Comparison of ENCODE assay signal across 8 cellular contexts in the genomic region with DNA sequence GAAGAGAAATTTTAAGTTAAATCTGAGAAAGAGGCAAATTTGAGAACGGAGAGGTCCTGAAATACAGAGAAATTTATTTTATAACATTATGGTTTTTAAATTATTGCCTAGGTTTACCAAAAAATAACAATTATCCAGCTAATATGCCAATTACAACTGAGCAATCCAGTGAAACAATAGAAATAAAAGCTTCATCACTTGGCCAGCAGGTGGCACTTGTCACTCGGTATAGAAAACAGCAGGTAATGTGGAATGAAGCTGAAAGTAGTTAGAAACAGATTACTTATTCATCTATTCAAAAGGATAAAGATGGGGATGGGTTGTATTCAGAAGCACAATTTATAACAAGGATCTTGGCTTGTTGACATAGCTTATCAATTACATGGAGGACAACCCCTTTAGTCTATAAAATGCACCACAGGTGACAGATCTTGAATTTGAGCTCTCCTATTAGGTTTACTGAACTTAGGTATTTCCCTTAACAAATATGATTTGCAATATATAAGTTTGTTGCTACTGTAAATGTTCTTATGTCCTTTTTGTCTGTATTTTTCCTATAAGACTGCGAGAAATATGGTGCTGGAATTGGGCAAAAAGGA.
DNase-seq lines count a peak whose midpoint lies in the region; ATAC-seq and TF ChIP-seq lines count a peak whose summit lies in the region.

No MANE protein-coding gene starts in this region.

- 12% methylated on average over 3 of the region's 3 CpGs for WGBS in right lobe of liver (ENCODE audit: insufficient coverage, low coverage, low lambda C conversion rate, missing lambda C conversion rate)

- no peak overlapping the region for H3K4me3 ChIP-seq in right lobe of liver

- H3K36me3 ChIP-seq in right lobe of liver, result no peaks in the 10 kb centered on the region

- peak; percentile 53 for DNase-seq in SIG-M5 treated with dmso at 0.1 percent for 504 hours (lab: John Stamatoyannopoulos, UW; ENCODE audit: unreplicated experiment)
- DNase-seq in SIG-M5 (lab: John Stamatoyannopoulos, UW), result no peak
- peak; percentile 27 to 67 for DNase-seq in Kasumi-1 (lab: John Stamatoyannopoulos, UW)
- peak; percentile 44 for DNase-seq in SKM-1 treated with dmso at 0.1 percent for 144 hours (lab: John Stamatoyannopoulos, UW; ENCODE audit: unreplicated experiment)
- peak; percentile 30 for DNase-seq in cerebellum (ENCODE audit: low spot score)
- peak in 1 of 3 donors; percentile 31 for DNase-seq in right lobe of liver
- DNase-seq in stimulated activated naive CD4-positive, alpha-beta T cell treated with Interleukin-2 at 50 U/mL for 16 hours (lab: John Stamatoyannopoulos, UW), result peak; percentile 16

- H3K27me3 ChIP-seq in right lobe of liver, result no peaks in the 10 kb centered on the region

- peaks cover 0 to 2% (median under 1%) of the 10 kb centered on the region in 4 donors for H3K4me1 ChIP-seq in right lobe of liver

- no peak overlapping the region for H3K27ac ChIP-seq in right lobe of liver

- TF ChIP-seq POLR2A in right lobe of liver (IDR thresholded peaks at IDR 0.05), result no peak

- TF ChIP-seq CTCF in right lobe of liver (IDR thresholded peaks at IDR 0.05), result peak; percentile 73 to 85 (median 80)

- ATAC-seq in GM21825 (IDR thresholded peaks at IDR 0.05; ENCODE audit: unreplicated experiment) (peak; percentile 90), right lobe of liver (peak; percentile 76 to 86 (median 84))

- no peaks in the 10 kb centered on the region for H3K9me3 ChIP-seq in right lobe of liver

- intact Hi-C loops in right lobe of liver (cut with DNase I), result no loop called here
